ENCODE assay signal across 18 cellular contexts in genomic region chr3:162610261-162610660, GRCh38.
"Had no signal": no experiment of that assay in that cellular context is flagged by ENCODE, and none has a peak within 500 bp of the region (broad histone marks: within the 10 kb centered on the region; RNA-seq: fewer than 3 reads in every experiment).

No MANE protein-coding gene starts in this region.

- H3K4me3 ChIP-seq: lung, prostate gland, right lobe of liver, suprapubic skin, thyroid gland had no signal

- H3K9ac ChIP-seq: parathyroid adenoma had no signal

- H3K9me3 ChIP-seq: prostate gland, right lobe of liver, suprapubic skin, thyroid gland had no signal

- H2AFZ ChIP-seq: parathyroid adenoma had no signal

- DNase-seq: effector memory CD8-positive, alpha-beta T cell; erythroblast; foreskin keratinocyte; immature natural killer cell; left cardiac atrium; left ventricle myocardium superior; mesenchymal stem cell; naive B cell; right lobe of liver; stimulated activated CD4-positive, alpha-beta T cell treated with anti-CD3 and anti-CD28 coated beads, Interleukin-4, amount 100 ng/mL, for 1 hour; stimulated activated CD8-positive, alpha-beta memory T cell treated with anti-CD3 and anti-CD28 coated beads, Interleukin-4, amount 100 ng/mL, for 48 hours; stimulated activated naive CD8-positive, alpha-beta T cell treated with anti-CD3 and anti-CD28 coated beads, Interleukin-15, Interleukin-2, amounts not matched to agents 100 U/mL and 50 U/mL, for 24 hours; thyroid gland had no signal

- H3K79me2 ChIP-seq: parathyroid adenoma had no signal

- H3K4me1 ChIP-seq: foreskin keratinocyte, parathyroid adenoma, prostate gland, right lobe of liver, suprapubic skin, thyroid gland had no signal

- H3K36me3 ChIP-seq: prostate gland, right lobe of liver, suprapubic skin, thyroid gland had no signal

- ATAC-seq: effector memory CD8-positive, alpha-beta T cell; foreskin keratinocyte; left cardiac atrium; left ventricle myocardium superior; right lobe of liver; stimulated activated effector memory CD8-positive, alpha-beta T cell treated with anti-CD3 and anti-CD28 coated beads, Interleukin-12 subunit alpha, Interleukin-12 subunit beta, amount 100 ng/mL, for 72 hours; stimulated activated naive CD8-positive, alpha-beta T cell treated with anti-CD3 and anti-CD28 coated beads, Interleukin-15, Interleukin-2, amounts not matched to agents 100 U/mL and 50 U/mL, for 24 hours had no signal

- H3K27ac ChIP-seq: foreskin keratinocyte, parathyroid adenoma, prostate gland, right lobe of liver, suprapubic skin, thyroid gland had no signal

- H3K27me3 ChIP-seq: foreskin keratinocyte, right lobe of liver, suprapubic skin, thyroid gland had no signal
